10 cellular contexts compared by ENCODE assay signal in the genomic region with DNA sequence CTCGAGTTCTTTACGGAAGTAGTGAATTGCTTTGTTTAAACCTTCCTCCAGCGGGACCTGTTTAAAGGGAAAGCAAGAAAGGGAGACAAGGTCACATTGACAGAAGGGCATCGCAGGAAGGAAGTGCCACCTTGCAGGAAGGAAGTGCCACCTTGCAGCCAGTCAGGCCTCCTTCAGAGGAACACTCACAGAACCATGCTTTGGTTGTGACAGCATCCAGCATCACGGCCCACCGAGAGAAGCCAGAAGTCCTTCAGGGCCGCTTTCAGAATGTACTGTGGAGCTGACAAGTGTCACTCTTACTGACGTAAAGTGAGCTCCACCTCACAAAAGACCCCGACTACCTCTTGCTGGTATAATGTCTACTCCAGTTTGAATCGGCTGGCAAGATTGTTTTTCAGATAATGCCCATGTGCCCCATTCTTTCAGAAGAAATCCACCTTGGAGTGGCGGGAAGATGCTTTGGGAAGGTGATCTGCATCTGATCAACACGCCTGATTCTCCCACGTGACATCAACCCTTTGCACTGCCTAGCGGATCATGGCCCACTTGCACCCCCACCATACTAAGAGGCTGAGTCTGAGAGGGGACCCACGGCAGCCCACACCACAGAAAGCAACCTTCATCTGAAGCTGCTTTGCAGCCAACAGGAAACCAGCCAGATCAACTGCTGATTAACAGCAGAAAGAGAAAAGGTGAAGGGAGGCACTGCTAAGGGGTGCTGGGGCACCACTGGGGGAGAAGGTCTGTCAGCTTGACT.
DNase-seq lines count a peak whose midpoint lies in the region; ATAC-seq and TF ChIP-seq lines count a peak whose summit lies in the region.
"Had no signal": no experiment of that assay in that cellular context is flagged by ENCODE, and none has a peak within 500 bp of the region (broad histone marks: within the 10 kb centered on the region; RNA-seq: fewer than 3 reads in every experiment).

No MANE protein-coding gene starts in this region.

- intact Hi-C loops in upper lobe of right lung (cut with DNase I): no loop called here

- H3K4me3 Mint-ChIP-seq in T-helper 2 cell treated with Interferon-gamma antibody and Interleukin-4, amounts not matched to agents 5 μg/mL and 100 μg/mL, for 36 hours: peak overlapping the region; percentile 70
- peak overlapping the region; percentile 61 for H3K4me3 Mint-ChIP-seq in stimulated activated effector memory CD8-positive, alpha-beta T cell treated with anti-CD3 and anti-CD28 coated beads, Interleukin-12 subunit alpha, Interleukin-12 subunit beta, amount 100 ng/mL, for 72 hours

- TF ChIP-seq CTCF in upper lobe of right lung (IDR thresholded peaks at IDR 0.05) (no peak), GM13976 (IDR thresholded peaks at IDR 0.05; ENCODE audit: borderline replicate concordance, control extremely low read depth, extremely low read depth, insufficient read depth, missing control alignments) (no peak)

- in situ Hi-C loops in GM13976 (cut with MboI; ENCODE audit: low sequenced_read_pairs, unreplicated experiment): loop anchor here (25.0 kb wide), 1 partner anchor 357 kb away; the partner anchor contains the start of gene NCK2

- H3K27ac ChIP-seq in effector memory CD4-positive, alpha-beta T cell (ENCODE audit: insufficient read depth, low read length, poor library complexity, severe bottlenecking): peak overlapping the region; percentile 90
- H3K27ac ChIP-seq in upper lobe of right lung: no peak overlapping the region
- H3K27ac ChIP-seq: SJSA1 had no signal

- peaks cover 63% of the 10 kb centered on the region for H3K36me3 Mint-ChIP-seq in T-helper 2 cell treated with Interferon-gamma antibody and Interleukin-4, amounts not matched to agents 5 μg/mL and 100 μg/mL, for 36 hours (ENCODE audit: low read depth)
- peaks cover 9% of the 10 kb centered on the region for H3K36me3 Mint-ChIP-seq in stimulated activated effector memory CD8-positive, alpha-beta T cell treated with anti-CD3 and anti-CD28 coated beads, Interleukin-12 subunit alpha, Interleukin-12 subunit beta, amount 100 ng/mL, for 72 hours

- no peak overlapping the region for H3K4me3 ChIP-seq in effector memory CD4-positive, alpha-beta T cell (ENCODE audit: insufficient read depth, low read depth, low read length, poor library complexity, severe bottlenecking)
- no peak overlapping the region for H3K4me3 ChIP-seq in upper lobe of right lung
- H3K4me3 ChIP-seq: SJSA1, skin epidermis had no signal

- DNase-seq in T-helper 2 cell treated with Interferon-gamma antibody and Interleukin-4, amounts not matched to agents 5 μg/mL and 100 μg/mL, for 36 hours (ENCODE audit: low spot score): peak; percentile 46
- DNase-seq in activated T-cell treated with anti-CD3 and anti-CD28 coated beads for 4 hours (peak; percentile 35), superior temporal gyrus (ENCODE audit: extremely low spot score) (no peak), upper lobe of right lung (no peak), GM13976 (ENCODE audit: low spot score) (no peak), germinal center (ENCODE audit: low spot score) (no peak)
- DNase-seq in effector memory CD4-positive, alpha-beta T cell: peak; percentile 45 to 76 (median 57)
- peak in 1 of 2 donors; percentile 65 for DNase-seq in stimulated activated effector memory CD8-positive, alpha-beta T cell treated with anti-CD3 and anti-CD28 coated beads, Interleukin-12 subunit alpha, Interleukin-12 subunit beta, amount 100 ng/mL, for 72 hours (ENCODE audit: low spot score in 2 of 2)

- peak overlapping the region; percentile 88 for H3K27ac Mint-ChIP-seq in T-helper 2 cell treated with Interferon-gamma antibody and Interleukin-4, amounts not matched to agents 5 μg/mL and 100 μg/mL, for 36 hours
- peak overlapping the region; percentile 69 for H3K27ac Mint-ChIP-seq in stimulated activated effector memory CD8-positive, alpha-beta T cell treated with anti-CD3 and anti-CD28 coated beads, Interleukin-12 subunit alpha, Interleukin-12 subunit beta, amount 100 ng/mL, for 72 hours

- H3K27me3 Mint-ChIP-seq in T-helper 2 cell treated with Interferon-gamma antibody and Interleukin-4, amounts not matched to agents 5 μg/mL and 100 μg/mL, for 36 hours (ENCODE audit: low read depth): no peaks in the 10 kb centered on the region

- no peaks in the 10 kb centered on the region for H3K9me3 Mint-ChIP-seq in T-helper 2 cell treated with Interferon-gamma antibody and Interleukin-4, amounts not matched to agents 5 μg/mL and 100 μg/mL, for 36 hours
- H3K9me3 Mint-ChIP-seq in stimulated activated effector memory CD8-positive, alpha-beta T cell treated with anti-CD3 and anti-CD28 coated beads, Interleukin-12 subunit alpha, Interleukin-12 subunit beta, amount 100 ng/mL, for 72 hours: no peaks in the 10 kb centered on the region

- H3K4me1 Mint-ChIP-seq in T-helper 2 cell treated with Interferon-gamma antibody and Interleukin-4, amounts not matched to agents 5 μg/mL and 100 μg/mL, for 36 hours (ENCODE audit: low read depth): peaks cover 53% of the 10 kb centered on the region
- H3K4me1 Mint-ChIP-seq in stimulated activated effector memory CD8-positive, alpha-beta T cell treated with anti-CD3 and anti-CD28 coated beads, Interleukin-12 subunit alpha, Interleukin-12 subunit beta, amount 100 ng/mL, for 72 hours: peaks cover 29% of the 10 kb centered on the region

- H3K36me3 ChIP-seq in effector memory CD4-positive, alpha-beta T cell (ENCODE audit: control insufficient read depth, insufficient read depth, low read length): peaks cover 4% of the 10 kb centered on the region
- peaks cover 27% of the 10 kb centered on the region for H3K36me3 ChIP-seq in upper lobe of right lung

- peak; percentile 14 for ATAC-seq in stimulated activated effector memory CD8-positive, alpha-beta T cell treated with anti-CD3 and anti-CD28 coated beads, Interleukin-12 subunit alpha, Interleukin-12 subunit beta, amount 100 ng/mL, for 72 hours
- no peak for ATAC-seq in upper lobe of right lung

- no peaks in the 10 kb centered on the region for H3K27me3 ChIP-seq in effector memory CD4-positive, alpha-beta T cell (replicated peaks; ENCODE audit: control insufficient read depth, insufficient read depth, low read length, poor library complexity, severe bottlenecking)
- no peaks in the 10 kb centered on the region for H3K27me3 ChIP-seq in upper lobe of right lung
- H3K27me3 ChIP-seq: SJSA1 had no signal

- peaks cover 63% of the 10 kb centered on the region for H3K4me1 ChIP-seq in effector memory CD4-positive, alpha-beta T cell (ENCODE audit: control insufficient read depth, insufficient read depth, low read length, poor library complexity, severe bottlenecking)
- H3K4me1 ChIP-seq in upper lobe of right lung: no peaks in the 10 kb centered on the region
- H3K4me1 ChIP-seq: SJSA1 had no signal

- no peaks in the 10 kb centered on the region for H3K9me3 ChIP-seq in effector memory CD4-positive, alpha-beta T cell (ENCODE audit: control insufficient read depth, low read length)
- no peaks in the 10 kb centered on the region for H3K9me3 ChIP-seq in upper lobe of right lung
- H3K9me3 ChIP-seq: SJSA1 had no signal

Comparison
In these comparisons a context has a peak if more than half of its experiments do, and no peak if none do; other contexts are left out.
1. DNase-seq: peak in T-helper 2 cell treated with Interferon-gamma antibody and Interleukin-4, amounts not matched to agents 5 μg/mL and 100 μg/mL, for 36 hours (single experiment), activated T-cell treated with anti-CD3 and anti-CD28 coated beads for 4 hours (single experiment) and effector memory CD4-positive, alpha-beta T cell (3 of 3); none in superior temporal gyrus (single experiment), upper lobe of right lung (single experiment), GM13976 (single experiment) and germinal center (single experiment).